ENCODE assay signal across 19 cellular contexts in the genomic region with DNA sequence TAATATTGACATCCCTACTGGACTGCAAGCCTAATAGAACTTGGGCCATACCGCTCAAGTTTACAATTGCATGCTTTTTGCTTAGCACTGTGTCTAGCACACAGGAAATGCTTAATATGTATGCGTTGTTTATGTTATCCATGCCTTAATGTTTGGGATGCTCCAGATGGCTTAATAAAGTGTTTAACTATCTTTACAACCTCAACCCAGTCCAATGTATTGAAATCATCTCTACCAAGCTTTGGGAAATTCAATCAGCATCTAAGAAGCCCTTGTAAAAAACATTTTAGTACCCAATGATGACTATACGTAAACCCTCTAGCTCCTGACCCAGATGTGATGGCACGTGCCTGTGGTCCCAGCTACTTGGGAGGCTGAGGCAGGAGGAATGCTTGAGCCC.
"Had no signal": no experiment of that assay in that cellular context is flagged by ENCODE, and none has a peak within 500 bp of the region (broad histone marks: within the 10 kb centered on the region; RNA-seq: fewer than 3 reads in every experiment).

No MANE protein-coding gene starts in this region.

- H3K4me3 ChIP-seq: left lung, neural progenitor cell, ovary had no signal

- DNase-seq: activated CD4-positive, alpha-beta T cell treated with anti-CD3 and anti-CD28 coated beads for 36 hours; activated CD4-positive, alpha-beta T cell treated with anti-CD3 and anti-CD28 coated beads, Interleukin-2, amount 50 U/mL, for 48 hours; activated gamma-delta T cell; dermis blood vessel endothelial cell; effector memory CD4-positive, alpha-beta T cell; glutamatergic neuron; hypothalamus; left lung; mammary epithelial cell; naive B cell; ovary; stimulated activated CD8-positive, alpha-beta memory T cell treated with anti-CD3 and anti-CD28 coated beads, Interleukin-4, amount 100 ng/mL, for 48 hours; stimulated activated naive CD4-positive, alpha-beta T cell treated with Interleukin-2 at 50 U/mL for 16 hours; T-cell had no signal

- ATAC-seq: activated CD4-positive, alpha-beta T cell treated with anti-CD3 and anti-CD28 coated beads for 36 hours; foreskin keratinocyte; left lung; SK-N-SH treated with all-trans-retinoic acid at 6 μM for 48 hours; T-cell; WTC11 had no signal

- H3K27ac ChIP-seq: foreskin keratinocyte, left lung, neural progenitor cell, ovary had no signal

- H3K9me3 ChIP-seq: left lung, ovary had no signal

- H3K27ac Mint-ChIP-seq: activated CD4-positive, alpha-beta T cell treated with anti-CD3 and anti-CD28 coated beads for 36 hours; activated naive CD4-positive, alpha-beta T cell treated with anti-CD3 and anti-CD28 coated beads, Interleukin-2, amount 50 U/mL, for 24 hours; naive B cell; neural progenitor cell; T-cell had no signal

- H3K9me3 Mint-ChIP-seq: activated naive CD4-positive, alpha-beta T cell treated with anti-CD3 and anti-CD28 coated beads, Interleukin-2, amount 50 U/mL, for 24 hours; naive B cell; neural progenitor cell; T-cell; WTC11 had no signal

- H2AFZ ChIP-seq: neural progenitor cell had no signal

- H3K27me3 Mint-ChIP-seq: activated CD4-positive, alpha-beta T cell treated with anti-CD3 and anti-CD28 coated beads for 36 hours; activated naive CD4-positive, alpha-beta T cell treated with anti-CD3 and anti-CD28 coated beads, Interleukin-2, amount 50 U/mL, for 24 hours; T-cell had no signal

- H3K4me1 ChIP-seq: foreskin keratinocyte, left lung, neural progenitor cell had no signal

- H3K36me3 Mint-ChIP-seq: naive B cell, T-cell, WTC11 had no signal

- H3K36me3 ChIP-seq: left lung, neural progenitor cell, ovary had no signal

- H3K27me3 ChIP-seq: foreskin keratinocyte, left lung, neural progenitor cell, ovary had no signal

- H3K4me2 ChIP-seq: neural progenitor cell had no signal

- H3K4me1 Mint-ChIP-seq: activated CD4-positive, alpha-beta T cell treated with anti-CD3 and anti-CD28 coated beads for 36 hours; activated naive CD4-positive, alpha-beta T cell treated with anti-CD3 and anti-CD28 coated beads, Interleukin-2, amount 50 U/mL, for 24 hours; naive B cell; neural progenitor cell; T-cell had no signal

- H3K4me3 Mint-ChIP-seq: activated CD4-positive, alpha-beta T cell treated with anti-CD3 and anti-CD28 coated beads for 36 hours; activated naive CD4-positive, alpha-beta T cell treated with anti-CD3 and anti-CD28 coated beads, Interleukin-2, amount 50 U/mL, for 24 hours; naive B cell; neural progenitor cell; T-cell; WTC11 had no signal
